8 cellular contexts compared by ENCODE assay signal in the genomic region with DNA sequence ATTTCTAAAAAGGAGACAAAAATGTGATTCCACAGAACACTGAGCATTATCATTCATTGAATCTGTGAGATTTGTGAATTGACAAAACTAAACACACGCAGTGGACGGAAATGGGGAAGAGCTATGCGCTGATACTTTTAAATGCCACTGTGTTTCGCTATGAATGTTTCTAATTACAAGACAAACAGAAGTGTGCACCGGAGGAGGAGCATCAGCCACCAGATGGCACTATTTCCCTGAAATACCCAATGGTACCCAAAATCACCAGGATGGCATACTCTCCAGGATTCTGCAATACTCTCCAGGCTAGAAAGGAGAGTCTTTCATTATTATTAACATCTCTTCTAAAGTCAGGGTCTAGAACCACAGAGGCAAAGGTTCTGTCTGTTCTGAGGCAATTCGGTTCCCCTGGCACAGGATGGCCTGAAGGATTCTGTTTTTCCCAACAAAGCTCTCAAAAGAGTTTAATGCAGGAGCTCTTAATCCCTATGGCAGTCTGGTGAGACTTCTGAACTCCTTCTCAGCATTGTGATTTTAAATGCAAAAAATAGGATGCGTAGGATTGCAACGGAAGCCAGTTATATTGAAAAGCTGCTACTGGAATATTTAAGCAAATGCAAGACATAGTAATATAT. TPM values are rescaled to one million over a fixed set of nuclear protein-coding genes. Genes with fewer than 3 reads are reported as not detected.
DNase-seq lines count a peak whose midpoint lies in the region; ATAC-seq lines count a peak whose summit lies in the region.

No MANE protein-coding gene starts in this region.

- peaks cover 4% of the 10 kb centered on the region in 2 donors for H3K4me1 Mint-ChIP-seq in effector memory CD8-positive, alpha-beta T cell (ENCODE audit: low read depth in 2 of 2)

- peaks cover 52 to 58% of the 10 kb centered on the region in 2 donors for H3K27me3 Mint-ChIP-seq in effector memory CD8-positive, alpha-beta T cell

- H3K9me3 Mint-ChIP-seq in effector memory CD8-positive, alpha-beta T cell = no peaks in the 10 kb centered on the region

- DNase-seq in Caki2 (ENCODE audit: low read depth) (peak; percentile 26), NCI-H526 treated with DMSO at 0.1 percent for 48 hours (lab: John Stamatoyannopoulos, UW) (peak; percentile 57), midbrain (lab: John Stamatoyannopoulos, UW) (peak; percentile 85)
- DNase-seq in activated CD4-positive, alpha-beta T cell treated with anti-CD3 and anti-CD28 coated beads, Interleukin-2, amount 50 U/mL, for 4 hours = peak; percentile 55 to 56
- peak; percentile 57 to 63 (median 61) for DNase-seq in effector memory CD8-positive, alpha-beta T cell
- DNase-seq in stimulated activated CD8-positive, alpha-beta memory T cell treated with anti-CD3 and anti-CD28 coated beads, Interleukin-4, amount 100 ng/mL, for 48 hours = peak; percentile 76

- H3K27ac Mint-ChIP-seq in effector memory CD8-positive, alpha-beta T cell = no peak overlapping the region

- no peaks in the 10 kb centered on the region for H3K36me3 Mint-ChIP-seq in effector memory CD8-positive, alpha-beta T cell (ENCODE audit: insufficient read depth)

- in situ Hi-C loops in Caki2 (cut with HindIII; ENCODE audit: low pct_unique_long_range_greater_than_20kb, low sequenced_read_pairs) = no loop called here

- H3K4me3 Mint-ChIP-seq in effector memory CD8-positive, alpha-beta T cell = no peak overlapping the region

- ATAC-seq in GM19455 (IDR thresholded peaks at IDR 0.05; ENCODE audit: unreplicated experiment) (peak; percentile 87), HG03520 (IDR thresholded peaks at IDR 0.05; ENCODE audit: unreplicated experiment) (peak; percentile 93)
- ATAC-seq in effector memory CD8-positive, alpha-beta T cell (replicated peaks) = peak; percentile 89

RNA-seq across cellular contexts. Expression of a gene that starts 13.8 kb away (rescaled TPM):
- 22.8 and 23.4 TPM in 2 replicates for total RNA-seq in Caki2 (2014; rRNA removed; shearing (Covaris generic); ENCODE audit: low replicate concordance)

Comparison
In these comparisons a context has a peak if more than half of its experiments do, and no peak if none do; other contexts are left out.
1. Peak in every context shown above with its lines: DNase-seq and ATAC-seq.
2. DNase-seq: peak in every context shown above with its lines; median percentile 85 in midbrain; 76 in stimulated activated CD8-positive, alpha-beta memory T cell treated with anti-CD3 and anti-CD28 coated beads, Interleukin-4, amount 100 ng/mL, for 48 hours; 61 in effector memory CD8-positive, alpha-beta T cell; 57 in NCI-H526 treated with DMSO at 0.1 percent for 48 hours; 56 in activated CD4-positive, alpha-beta T cell treated with anti-CD3 and anti-CD28 coated beads, Interleukin-2, amount 50 U/mL, for 4 hours; 26 in Caki2.